13 cellular contexts compared by ENCODE assay signal in the genomic region with DNA sequence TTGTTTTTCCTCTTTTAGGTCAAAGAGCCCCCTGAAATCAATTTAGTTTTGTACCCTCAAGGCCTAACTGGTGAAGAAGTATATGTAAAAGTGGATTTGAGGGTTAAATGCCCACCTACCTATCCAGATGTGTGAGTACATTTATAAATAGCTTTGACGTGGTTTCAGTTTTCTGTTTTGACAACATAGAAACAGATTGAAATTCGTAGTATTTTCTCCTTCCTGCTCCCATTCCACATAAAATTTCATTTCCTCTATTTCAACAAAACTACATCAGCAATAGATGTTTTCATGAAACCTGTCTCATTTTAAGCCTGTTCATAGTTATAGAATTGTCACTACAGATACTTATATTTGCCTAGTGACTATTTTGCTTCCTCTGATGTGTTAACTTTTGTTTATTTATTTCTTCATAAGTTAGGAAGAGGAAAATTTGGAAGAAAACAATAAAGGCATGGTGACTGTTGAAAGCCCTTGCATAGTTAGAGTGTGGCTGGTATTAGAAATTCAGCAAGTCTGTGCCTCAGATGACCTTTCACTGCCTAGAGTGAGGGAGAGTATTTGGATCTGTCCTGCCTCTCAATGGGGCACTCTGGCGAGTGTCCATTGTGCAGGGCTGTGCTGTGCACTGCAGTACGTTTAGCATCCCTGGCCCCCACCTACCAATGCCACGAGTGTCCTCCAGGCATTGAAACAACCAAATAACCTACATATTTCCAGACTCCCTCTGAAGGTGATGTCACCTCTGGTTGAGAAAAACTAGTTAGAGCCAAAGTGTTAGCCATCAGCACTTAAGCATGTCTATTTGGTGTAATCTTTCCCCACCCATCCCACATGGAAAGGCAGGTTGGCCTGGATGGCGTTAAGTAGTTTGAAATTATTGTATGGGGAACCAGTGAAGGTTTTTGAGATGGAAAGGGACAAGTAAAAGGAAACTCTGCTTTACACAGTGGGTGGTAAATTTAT. TPM values are rescaled to one million over a fixed set of nuclear protein-coding genes. Genes with fewer than 3 reads are reported as not detected.
A peak's percentile ranks its signal among the peaks of the same experiment; 100 is the strongest.
DNase-seq lines count a peak whose midpoint lies in the region; ATAC-seq and TF ChIP-seq lines count a peak whose summit lies in the region.
"Had no signal": no experiment of that assay in that cellular context is flagged by ENCODE, and none has a peak within 500 bp of the region (broad histone marks: within the 10 kb centered on the region; RNA-seq: fewer than 3 reads in every experiment).

No MANE protein-coding gene starts in this region.

- 100% methylated on average over 1 of the region's 6 CpGs for WGBS in trophoblast cell (ENCODE audit: extremely low coverage, insufficient coverage, insufficient read length)

- no peaks in the 10 kb centered on the region for H3K27me3 Mint-ChIP-seq in chondrocyte (ENCODE audit: low read depth)
- no peaks in the 10 kb centered on the region for H3K27me3 Mint-ChIP-seq in neural progenitor cell (ENCODE audit: insufficient read depth, low read depth)

- H3K27ac ChIP-seq in HUES48 (ENCODE audit: low read depth, low read length): peak overlapping the region; percentile 6
- no peak overlapping the region for H3K27ac ChIP-seq in trophoblast cell (ENCODE audit: low read depth, low read length)
- no peak overlapping the region for H3K27ac ChIP-seq in neural progenitor cell
- H3K27ac ChIP-seq: foreskin keratinocyte, RWPE1 had no signal

- H3K18ac ChIP-seq in trophoblast cell (ENCODE audit: low read length): no peak overlapping the region

- H4K91ac ChIP-seq in trophoblast cell (ENCODE audit: low read depth, low read length): no peak overlapping the region

- no peak overlapping the region for H2BK120ac ChIP-seq in trophoblast cell (ENCODE audit: insufficient read depth, low read length, poor library complexity)

- H3K36me3 Mint-ChIP-seq in chondrocyte (ENCODE audit: low read depth) (peaks cover 27% of the 10 kb centered on the region), neural progenitor cell (peaks cover 39% of the 10 kb centered on the region)

- no peak for DNase-seq in chondrocyte (ENCODE audit: low spot score)
- peak; percentile 71 to 92 for DNase-seq in trophoblast cell
- DNase-seq in HCEC 1CT: no peak
- DNase-seq in Kasumi-1 (lab: John Stamatoyannopoulos, UW): no peak
- DNase-seq in neural progenitor cell (ENCODE audit: low spot score): no peak
- DNase-seq in superior temporal gyrus (ENCODE audit: extremely low spot score): no peak
- DNase-seq: effector CD4-positive, alpha-beta T cell; foreskin keratinocyte; natural killer cell; testis had no signal

- peaks cover 83% of the 10 kb centered on the region for H3K36me3 ChIP-seq in HUES48 (ENCODE audit: control insufficient read depth, insufficient read depth, low read length)
- peaks cover 4 to 8% of the 10 kb centered on the region in 2 experiments for H3K36me3 ChIP-seq in trophoblast cell (ENCODE audit: control insufficient read depth in 1 of 2, insufficient read depth in 2 of 2, low read length in 2 of 2)
- H3K36me3 ChIP-seq in neural progenitor cell: peaks cover 6% of the 10 kb centered on the region

- H3K9ac ChIP-seq in HUES48 (ENCODE audit: low read depth, low read length) (no peak overlapping the region), trophoblast cell (ENCODE audit: low read length) (no peak overlapping the region), neural progenitor cell (no peak overlapping the region)

- H3F3A ChIP-seq in neural progenitor cell (ENCODE audit: low read depth): peaks cover 1% of the 10 kb centered on the region

- H2BK5ac ChIP-seq in trophoblast cell (ENCODE audit: low read depth, low read length, poor library complexity): no peak overlapping the region

- H3K4me3 Mint-ChIP-seq in chondrocyte (ENCODE audit: unreplicated experiment) (no peak overlapping the region), neural progenitor cell (no peak overlapping the region)
- H3K4me3 Mint-ChIP-seq: natural killer cell had no signal

- no peak overlapping the region for H4K12ac ChIP-seq in trophoblast cell (ENCODE audit: low read depth, low read length)

- no peak for TF ChIP-seq CTCF in chondrocyte (IDR thresholded peaks at IDR 0.05)
- no peak for TF ChIP-seq CTCF in neural progenitor cell (IDR thresholded peaks at IDR 0.05)

- H3K27me3 ChIP-seq in HUES48 (ENCODE audit: control insufficient read depth, insufficient read depth, low read length) (no peaks in the 10 kb centered on the region), trophoblast cell (ENCODE audit: insufficient read depth, low read length) (no peaks in the 10 kb centered on the region), neural progenitor cell (no peaks in the 10 kb centered on the region)
- H3K27me3 ChIP-seq: foreskin keratinocyte, testis had no signal

- no peak overlapping the region for H3K4me2 ChIP-seq in trophoblast cell (ENCODE audit: low read length)
- no peak overlapping the region for H3K4me2 ChIP-seq in neural progenitor cell

- H3K9me3 Mint-ChIP-seq in chondrocyte (ENCODE audit: low read depth) (peaks cover 2% of the 10 kb centered on the region), neural progenitor cell (peaks cover 2% of the 10 kb centered on the region)
- H3K9me3 Mint-ChIP-seq: natural killer cell had no signal

- no peak overlapping the region for H3K23ac ChIP-seq in trophoblast cell (ENCODE audit: low read length)

- H3K4ac ChIP-seq in trophoblast cell (ENCODE audit: low read depth, low read length): no peak overlapping the region

- no peak overlapping the region for H3K4me3 ChIP-seq in HUES48 (ENCODE audit: low read depth, low read length)
- H3K4me3 ChIP-seq in trophoblast cell (ENCODE audit: low read depth, low read length): no peak overlapping the region
- H3K4me3 ChIP-seq in neural progenitor cell: no peak overlapping the region
- H3K4me3 ChIP-seq: testis had no signal

- no peak overlapping the region for H4K8ac ChIP-seq in trophoblast cell (ENCODE audit: low read depth, low read length)

- H3K27ac Mint-ChIP-seq in chondrocyte (ENCODE audit: unreplicated experiment) (peak overlapping the region; percentile 78), neural progenitor cell (no peak overlapping the region)
- H3K27ac Mint-ChIP-seq: natural killer cell had no signal

- H3K14ac ChIP-seq in trophoblast cell (ENCODE audit: low read length): no peak overlapping the region

- H2BK12ac ChIP-seq in trophoblast cell (ENCODE audit: low read length): no peak overlapping the region

- no peaks in the 10 kb centered on the region for H4K20me1 ChIP-seq in neural progenitor cell (ENCODE audit: low read depth)

- peaks cover 73% of the 10 kb centered on the region for H3K4me1 Mint-ChIP-seq in chondrocyte (ENCODE audit: low read depth)
- peaks cover 20% of the 10 kb centered on the region for H3K4me1 Mint-ChIP-seq in neural progenitor cell

- H3K79me2 ChIP-seq in trophoblast cell (ENCODE audit: control insufficient read depth, insufficient read depth, low read length, poor library complexity): no peaks in the 10 kb centered on the region
- H3K79me2 ChIP-seq in neural progenitor cell (ENCODE audit: low read depth): peaks cover 31% of the 10 kb centered on the region

- H2AK5ac ChIP-seq in trophoblast cell (ENCODE audit: low read length): no peak overlapping the region

- peaks cover 2% of the 10 kb centered on the region for H3K79me1 ChIP-seq in trophoblast cell (ENCODE audit: low read length)

- H3K9me3 ChIP-seq in HUES48 (ENCODE audit: control insufficient read depth, insufficient read depth, low read length) (no peaks in the 10 kb centered on the region), trophoblast cell (ENCODE audit: insufficient read depth, low read depth, low read length) (no peaks in the 10 kb centered on the region), neural progenitor cell (ENCODE audit: low read depth) (no peaks in the 10 kb centered on the region)
- H3K9me3 ChIP-seq: testis had no signal

- peak; percentile 52 for ATAC-seq in GM21423 (IDR thresholded peaks at IDR 0.05; ENCODE audit: unreplicated experiment)
- ATAC-seq: foreskin keratinocyte, natural killer cell had no signal

- H2AFZ ChIP-seq in trophoblast cell (ENCODE audit: insufficient read depth, low read length, poor library complexity) (no peak overlapping the region), neural progenitor cell (replicated peaks) (no peak overlapping the region)

- peaks cover 42% of the 10 kb centered on the region for H3K4me1 ChIP-seq in HUES48 (ENCODE audit: control insufficient read depth, insufficient read depth, low read length)
- peaks cover 6 to 7% of the 10 kb centered on the region in 2 experiments for H3K4me1 ChIP-seq in trophoblast cell (ENCODE audit: control insufficient read depth in 1 of 2, insufficient read depth in 2 of 2, low read length in 2 of 2)
- peaks cover 6% of the 10 kb centered on the region for H3K4me1 ChIP-seq in neural progenitor cell

RNA-seq across cellular contexts. Expression of gene EIF2AK4, which starts 5.9 kb away (rescaled TPM):
- total RNA-seq in chondrocyte (43.8 to 56.3 TPM (median 44.4 TPM) in 3 replicates), neural progenitor cell (ENCODE audit: low replicate concordance) (55.9 and 62.9 TPM in 2 replicates)
- 33.5 and 36.3 TPM in 2 replicates for polyA plus RNA-seq in trophoblast cell (2013)

RNA-seq across cellular contexts. Expression of gene GPR176, which starts 19.7 kb away (rescaled TPM):
- 31.1 to 33.0 TPM (median 31.2 TPM) in 3 replicates for total RNA-seq in chondrocyte
- 1.2 TPM in 2 replicates for polyA plus RNA-seq in trophoblast cell (2013)
- total RNA-seq in neural progenitor cell (ENCODE audit: low replicate concordance): 20.6 and 36.4 TPM in 2 replicates

Comparison
In these comparisons a context has a peak if more than half of its experiments do, and no peak if none do; other contexts are left out.
1. DNase-seq: peak in trophoblast cell (2 of 2); none in chondrocyte (single experiment), HCEC 1CT (single experiment), Kasumi-1 (0 of 2), neural progenitor cell (single experiment) and superior temporal gyrus (single experiment).